Comparison of ENCODE assay signal across 2 cellular contexts in genomic region chr11:34860518-34860917, GRCh38.
TF ChIP-seq lines count a peak whose summit lies in the region.

No MANE protein-coding gene starts in this region.

TF ChIP-seq in HEK293T, 16 proteins besides CTCF, POLR2A, EP300 and RAD21:
- TF ChIP-seq PKNOX1 (IDR thresholded peaks at IDR 0.05) (0 out of 2 replicates have a peak, but pooled peaks have one; percentile 40), ELF4 (IDR thresholded peaks at IDR 0.05) (no peak)
TF ChIP-seq in HEK293T: peak in this region for 1.

TF ChIP-seq in K562, 482 proteins besides CTCF, POLR2A, EP300 and RAD21:
- TF ChIP-seq ATF3 (IDR thresholded peaks at IDR 0.05) (no peak), ATF3 (CRISPR knock-in tag; conservative IDR thresholded peaks at IDR 0.05) (no peak), MEIS2 (IDR thresholded peaks at IDR 0.05; ENCODE audit: partially characterized antibody) (peak; percentile 11), MTA1 (IDR thresholded peaks at IDR 0.05; ENCODE audit: borderline replicate concordance) (no peak), BCLAF1 (IDR thresholded peaks at IDR 0.05; ENCODE audit: borderline replicate concordance in 1 of 2, control insufficient read depth in 1 of 2, low read depth in 2 of 2, low read length in 1 of 2) (no peak), ZNF282 (CRISPR knock-in tag; IDR thresholded peaks at IDR 0.05) (no peak), DNMT1 (IDR thresholded peaks at IDR 0.05) (no peak), L3MBTL2 (IDR thresholded peaks at IDR 0.05) (no peak), ZC3H11A (IDR thresholded peaks at IDR 0.05; ENCODE audit: low read depth, low read length) (no peak), FOXK1 (CRISPR knock-in tag; IDR thresholded peaks at IDR 0.05; ENCODE audit: borderline replicate concordance) (no peak), ZNF174 (CRISPR knock-in tag; IDR thresholded peaks at IDR 0.05) (no peak), ZNF668 (CRISPR knock-in tag; IDR thresholded peaks at IDR 0.05) (no peak), FUS (optimal IDR thresholded peaks at IDR 0.05; ENCODE audit: low read depth, low read length) (no peak), EP400 (IDR thresholded peaks at IDR 0.05) (no peak), KDM4B (IDR thresholded peaks at IDR 0.05; ENCODE audit: borderline replicate concordance in 2 of 2, low read depth in 1 of 2) (no peak), ZSCAN32 (CRISPR knock-in tag; IDR thresholded peaks at IDR 0.05) (no peak), PKNOX1 (IDR thresholded peaks at IDR 0.05) (peak; percentile 82)
- TF ChIP-seq, protein P1, sequence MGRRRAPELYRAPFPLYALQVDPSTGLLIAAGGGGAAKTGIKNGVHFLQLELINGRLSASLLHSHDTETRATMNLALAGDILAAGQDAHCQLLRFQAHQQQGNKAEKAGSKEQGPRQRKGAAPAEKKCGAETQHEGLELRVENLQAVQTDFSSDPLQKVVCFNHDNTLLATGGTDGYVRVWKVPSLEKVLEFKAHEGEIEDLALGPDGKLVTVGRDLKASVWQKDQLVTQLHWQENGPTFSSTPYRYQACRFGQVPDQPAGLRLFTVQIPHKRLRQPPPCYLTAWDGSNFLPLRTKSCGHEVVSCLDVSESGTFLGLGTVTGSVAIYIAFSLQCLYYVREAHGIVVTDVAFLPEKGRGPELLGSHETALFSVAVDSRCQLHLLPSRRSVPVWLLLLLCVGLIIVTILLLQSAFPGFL (CRISPR knock-in tag; IDR thresholded peaks at IDR 0.05): no peak
